In genomic region chr11:46330154-46330886, GRCh38 we compare ENCODE assay signal across 11 cellular contexts. TPM values are rescaled to one million over a fixed set of nuclear protein-coding genes. Genes with fewer than 3 reads are reported as not detected.
DNase-seq lines count a peak whose midpoint lies in the region; ATAC-seq and TF ChIP-seq lines count a peak whose summit lies in the region.
"Had no signal": no experiment of that assay in that cellular context is flagged by ENCODE, and none has a peak within 500 bp of the region (broad histone marks: within the 10 kb centered on the region; RNA-seq: fewer than 3 reads in every experiment).

No MANE protein-coding gene starts in this region.

- TF ChIP-seq CTCF in IMR-90 (conservative IDR thresholded peaks at IDR 0.05; ENCODE audit: low read depth, low read length) (no peak), mesothelial cell of epicardium (IDR thresholded peaks at IDR 0.05; ENCODE audit: unreplicated experiment) (no peak)

- peaks cover 3% of the 10 kb centered on the region; the same call in 1 of the 2 replicates for H4K20me1 ChIP-seq in IMR-90 (ENCODE audit: insufficient read depth, low read length)

- no peak overlapping the region for H4K5ac ChIP-seq in IMR-90 (ENCODE audit: low read depth, low read length)

- H3K27me3 Mint-ChIP-seq in T-cell = peaks cover 0 to 13% of the 10 kb centered on the region in 2 donors
- peaks cover 69% of the 10 kb centered on the region for H3K27me3 Mint-ChIP-seq in mesothelial cell of epicardium (ENCODE audit: low read depth)

- H3K14ac ChIP-seq in IMR-90 (replicated peaks; ENCODE audit: low read depth, low read length) = no peak overlapping the region

- H3K27ac ChIP-seq in IMR-90 (ENCODE audit: insufficient read depth, low read length) = no peak overlapping the region

- H3K18ac ChIP-seq in IMR-90 (ENCODE audit: low read depth, low read length) = no peak overlapping the region

- H3K4ac ChIP-seq in IMR-90 (ENCODE audit: low read depth, low read length) = no peak overlapping the region

- no peak overlapping the region for H3K9ac ChIP-seq in IMR-90 (ENCODE audit: low read depth, low read length)

- ATAC-seq in IMR-90 (ENCODE audit: low read depth) (no peak; the same call in 1 of the 2 replicates), T-cell (replicated peaks in 1 of 4) (no peak), HG03521 (IDR thresholded peaks at IDR 0.05; ENCODE audit: unreplicated experiment) (no peak), HG03442 (IDR thresholded peaks at IDR 0.05; ENCODE audit: unreplicated experiment) (no peak)
- ATAC-seq: K562 had no signal

- no peak overlapping the region for H4K8ac ChIP-seq in IMR-90 (ENCODE audit: low read depth in 2 of 2, low read length in 2 of 2)

- no peak overlapping the region for H4K91ac ChIP-seq in IMR-90 (ENCODE audit: insufficient read depth, low read depth, low read length)

- H3K4me3 Mint-ChIP-seq in T-cell = peak overlapping the region; percentile 73 to 84 (median 78)
- H3K4me3 Mint-ChIP-seq in mesothelial cell of epicardium = peak overlapping the region; percentile 28

- no peak for TF ChIP-seq POLR2A in IMR-90 (IDR thresholded peaks at IDR 0.05; ENCODE audit: low read depth, low read length)

- H3K36me3 ChIP-seq in IMR-90 (ENCODE audit: control insufficient read depth, insufficient read depth, low read length) = peaks cover 4% of the 10 kb centered on the region; the same call in 1 of the 2 replicates

- H3K36me3 Mint-ChIP-seq in T-cell = no peaks in the 10 kb centered on the region
- H3K36me3 Mint-ChIP-seq in mesothelial cell of epicardium = no peaks in the 10 kb centered on the region

- peak overlapping the region; percentile 74 for H2AK9ac ChIP-seq in IMR-90 (replicated peaks; ENCODE audit: low read depth, low read length, poor library complexity)

- no peak overlapping the region for H2BK15ac ChIP-seq in IMR-90 (ENCODE audit: low read depth, low read length)

- H3K23ac ChIP-seq in IMR-90 (ENCODE audit: low read depth, low read length) = peak overlapping the region; percentile 35; the same call in 1 of the 2 replicates

- no peak for TF ChIP-seq RAD21 in IMR-90 (IDR thresholded peaks at IDR 0.05; ENCODE audit: low read length)

- dilution Hi-C loops in IMR-90 (cut with HindIII; ENCODE audit: low sequenced_read_pairs, unreplicated experiment) = no loop called here

- no peak overlapping the region for H3K56ac ChIP-seq in IMR-90 (ENCODE audit: extremely low read depth, insufficient read depth, low read length)

- H3K27me3 ChIP-seq in IMR-90 (ENCODE audit: control insufficient read depth, insufficient read depth, low read length) = peaks cover 49% of the 10 kb centered on the region

- H2BK120ac ChIP-seq in IMR-90 (ENCODE audit: low read depth, low read length) = no peak overlapping the region

- WGBS in IMR-90 (ENCODE audit: extremely low coverage in 2 of 2, insufficient read length in 1 of 2), 2 experiments = 77% methylated on average over 2 of the region's 11 CpGs; no CpG with 5 or more reads in 1 of the 2 experiments

- H2AK5ac ChIP-seq in IMR-90 (ENCODE audit: low read depth, low read length) = no peak overlapping the region

- no peak overlapping the region for H2BK20ac ChIP-seq in IMR-90 (ENCODE audit: low read depth, low read length)

- DNase-seq in NCI-H2029 treated with DMSO at 0.1 percent for 48 hours (lab: John Stamatoyannopoulos, UW) (peak; percentile 10), NCI-H2029 (lab: John Stamatoyannopoulos, UW) (no peak), IMR-90 (no peak), T-cell (no peak), mesothelial cell of epicardium (ENCODE audit: low spot score in 2 of 2, unreplicated experiment in 2 of 2) (no peak)
- DNase-seq in stimulated activated CD4-positive, alpha-beta T cell treated with anti-CD3 and anti-CD28 coated beads, Interleukin-1b, Interleukin-23, amount 100 ng/mL, for 48 hours = no peak
- DNase-seq: activated CD4-positive, CD25-positive, alpha-beta regulatory T cell treated with anti-CD3 and anti-CD28 coated beads, Interleukin-2, amount 50 U/mL, for 72 hours; RPMI8226 had no signal

- no peaks in the 10 kb centered on the region for H3K4me1 ChIP-seq in IMR-90 (ENCODE audit: control insufficient read depth, insufficient read depth, low read length)

- peak overlapping the region; percentile 93 to 99 for H3K27ac Mint-ChIP-seq in T-cell
- no peak overlapping the region for H3K27ac Mint-ChIP-seq in mesothelial cell of epicardium

- in situ Hi-C loops in IMR-90 (cut with MboI; ENCODE audit: low sequenced_read_pairs) = no loop called here

- peaks cover 2% of the 10 kb centered on the region; the same call in 1 of the 2 replicates for H3K9me1 ChIP-seq in IMR-90 (ENCODE audit: insufficient read depth, low read length)

- H3K9me3 Mint-ChIP-seq in T-cell = no peaks in the 10 kb centered on the region
- no peaks in the 10 kb centered on the region for H3K9me3 Mint-ChIP-seq in mesothelial cell of epicardium

- CTCF ChIA-PET in IMR-90 (lab: Yijun Ruan, JAX) (no interaction called here), T-cell (lab: Charles Lee) (interaction anchor here in 1 of 2 donors (1.5 to 2.4 kb wide), 3 partner anchors 14 to 20 kb away, joined by 3 to 12 read pairs (median 4); no protein-coding TSS in a partner anchor)

- no peaks in the 10 kb centered on the region for H3K9me3 ChIP-seq in IMR-90 (ENCODE audit: control insufficient read depth, insufficient read depth, low read length)

- intact Hi-C loops in IMR-90 (cut with micrococcal nuclease) = no loop called here

- POLR2A ChIA-PET in IMR-90 (lab: Charles Lee; ENCODE audit: unreplicated experiment) (interaction anchor here (0.5 to 0.6 kb wide), 2 partner anchors 82 to 482 kb away, joined by 3 to 5 read pairs; no protein-coding TSS in a partner anchor), T-cell (lab: Charles Lee) (interaction anchor here in 1 of 2 donors (0.6 to 1.1 kb wide), 2 partner anchors 9 to 27 kb away, joined by 3 to 8 read pairs; no protein-coding TSS in a partner anchor)

- no TSS peak for BruUV-seq in IMR-90 (replicated peaks; lab: Mats Ljungman, UMichigan)

- H3K4me3 ChIP-seq in IMR-90 (ENCODE audit: insufficient read depth, low read depth, low read length) = no peak overlapping the region
- H3K4me3 ChIP-seq: K562 had no signal

- no peak overlapping the region for H2BK5ac ChIP-seq in IMR-90 (ENCODE audit: low read depth, low read length, poor library complexity, severe bottlenecking)

- H2AFZ ChIP-seq in IMR-90 (replicated peaks; ENCODE audit: low read length, poor library complexity) = peak overlapping the region; percentile 74

- no peak overlapping the region for H3K4me2 ChIP-seq in IMR-90 (ENCODE audit: low read depth, low read length)

- no peaks in the 10 kb centered on the region for H3K79me1 ChIP-seq in IMR-90 (ENCODE audit: low read depth in 1 of 2, low read length in 2 of 2)

- H3K4me1 Mint-ChIP-seq in T-cell = peaks cover 53 to 62% (median 59%) of the 10 kb centered on the region in 3 donors
- peaks cover 21% of the 10 kb centered on the region for H3K4me1 Mint-ChIP-seq in mesothelial cell of epicardium

TF ChIP-seq in IMR-90, 13 proteins besides CTCF, POLR2A, EP300 and RAD21 (continues in another document):
- TF ChIP-seq FOS (IDR thresholded peaks at IDR 0.05; ENCODE audit: low read depth, low read length) = no peak
- TF ChIP-seq SMC3 (IDR thresholded peaks at IDR 0.05; ENCODE audit: low read depth, low read length) = no peak
- TF ChIP-seq MAZ (IDR thresholded peaks at IDR 0.05; ENCODE audit: borderline replicate concordance, low read depth, low read length) = no peak
- TF ChIP-seq MXI1 (IDR thresholded peaks at IDR 0.05; ENCODE audit: borderline replicate concordance, low read depth, low read length) = no peak
- TF ChIP-seq RCOR1 (IDR thresholded peaks at IDR 0.05; ENCODE audit: insufficient replicate concordance, low read length) = no peak
- TF ChIP-seq CHD1 (IDR thresholded peaks at IDR 0.05; ENCODE audit: low read depth, low read length) = no peak
- TF ChIP-seq USF2 (IDR thresholded peaks at IDR 0.05; ENCODE audit: low read depth, low read length) = no peak
- no peak for TF ChIP-seq BHLHE40 (IDR thresholded peaks at IDR 0.05; ENCODE audit: low read depth, low read length)
- TF ChIP-seq ELK1 (IDR thresholded peaks at IDR 0.05; ENCODE audit: borderline replicate concordance, low read depth, low read length) = no peak
- no peak for TF ChIP-seq RFX5 (IDR thresholded peaks at IDR 0.05; ENCODE audit: low read depth, low read length)

RNA-seq across cellular contexts. Expression of gene DGKZ, which starts 16.9 kb away (rescaled TPM):
- total RNA-seq in IMR-90 (2012; rRNA removed) (43.0 and 46.8 TPM in 2 replicates), T-cell (100 to 1,000 TPM; 235 to 318 (median 251) TPM), mesothelial cell of epicardium (46.3 to 50.6 TPM (median 46.5 TPM) in 3 replicates)
- 62.0 and 68.0 TPM in 2 replicates for polyA plus RNA-seq in IMR-90 (2012; rRNA removed)
- polyA plus RNA-seq in IMR-90 (2012; cell fraction: cytosol; rRNA removed) = 52.8 and 75.7 TPM in 2 replicates
- 126 and 364 TPM in 2 replicates for polyA plus RNA-seq in IMR-90 (2012; cell fraction: nucleus; rRNA removed; ENCODE audit: low replicate concordance)

RNA-seq across cellular contexts. Expression of gene MDK, which starts 51.1 kb away (rescaled TPM):
- 23.1 and 25.8 TPM in 2 replicates for total RNA-seq in IMR-90 (2012; rRNA removed)
- polyA plus RNA-seq in IMR-90 (2012; rRNA removed) = 377 and 389 TPM in 2 replicates
- polyA plus RNA-seq in IMR-90 (2012; cell fraction: cytosol; rRNA removed) = 720 and 780 TPM in 2 replicates
- polyA plus RNA-seq in IMR-90 (2012; cell fraction: nucleus; rRNA removed; ENCODE audit: low replicate concordance) = 135 and 153 TPM in 2 replicates
- 1 to 10 TPM; 5.8 to 8.6 (median 8.3) TPM for total RNA-seq in T-cell
- 1,547 to 1,604 TPM (median 1,586 TPM) in 3 replicates for total RNA-seq in mesothelial cell of epicardium

RNA-seq across cellular contexts. Expression of gene CREB3L1, which starts 52.9 kb away (rescaled TPM):
- total RNA-seq in IMR-90 (2012; rRNA removed) (8.1 and 10.0 TPM in 2 replicates), T-cell (under 1 TPM in 3 of 5 donors, not detected in 2; 0.38 to 0.72 (median 0.38) TPM), mesothelial cell of epicardium (34.5 to 43.0 TPM (median 36.3 TPM) in 3 replicates)
- 76.9 and 82.3 TPM in 2 replicates for polyA plus RNA-seq in IMR-90 (2012; rRNA removed)
- 85.0 and 112 TPM in 2 replicates for polyA plus RNA-seq in IMR-90 (2012; cell fraction: cytosol; rRNA removed)
- polyA plus RNA-seq in IMR-90 (2012; cell fraction: nucleus; rRNA removed; ENCODE audit: low replicate concordance) = 50.1 and 52.2 TPM in 2 replicates

Comparison
In these comparisons a context has a peak if more than half of its experiments do, and no peak if none do; other contexts are left out.
1. RNA of gene MDK, which starts 51.1 kb away (total RNA-seq): 1,547 to 1,604 TPM in mesothelial cell of epicardium; 23.1 to 25.8 TPM in IMR-90 and 5.8 to 8.6 TPM in T-cell; every median in the first group is over 10 times any median in the second.